21 cellular contexts compared by ENCODE assay signal in the genomic region with DNA sequence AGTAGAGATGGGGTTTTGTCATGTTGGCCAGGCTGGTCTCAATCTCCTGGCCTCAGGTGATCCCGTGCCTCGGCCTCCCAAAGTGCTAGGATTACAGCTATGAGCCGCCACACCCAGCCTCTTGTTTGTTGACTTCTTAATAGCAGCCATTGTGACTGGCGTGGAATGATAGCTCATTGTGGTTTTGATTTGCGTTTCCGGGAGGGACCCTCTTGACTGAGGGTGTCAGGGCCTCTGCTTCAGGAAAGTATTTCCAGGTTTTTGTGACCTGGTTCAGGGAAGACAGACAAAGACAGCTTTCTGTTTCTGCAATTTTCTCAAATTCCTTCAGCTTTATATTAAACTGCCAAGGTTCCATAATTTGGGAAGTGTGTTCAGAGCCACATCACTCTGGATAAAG. TPM values are rescaled to one million over a fixed set of nuclear protein-coding genes. Genes with fewer than 3 reads are reported as not detected.
"Had no signal": no experiment of that assay in that cellular context is flagged by ENCODE, and none has a peak within 500 bp of the region (broad histone marks: within the 10 kb centered on the region; RNA-seq: fewer than 3 reads in every experiment).

No MANE protein-coding gene starts in this region.

- ATAC-seq: activated CD8-positive, alpha-beta T cell treated with anti-CD3 and anti-CD28 coated beads, Interleukin-2, amount 10 ng/mL, durations not matched to agents 7 days and 5 days; activated naive CD4-positive, alpha-beta T cell treated with anti-CD3 and anti-CD28 coated beads, Interleukin-2, amount 50 U/mL, for 72 hours; foreskin keratinocyte; left lobe of liver; naive thymus-derived CD8-positive, alpha-beta T cell; stimulated activated naive CD8-positive, alpha-beta T cell treated with anti-CD3 and anti-CD28 coated beads, Interleukin-15, Interleukin-2, amounts not matched to agents 100 U/mL and 50 U/mL, for 24 hours had no signal

- H3K36me3 ChIP-seq: neural progenitor cell, ovary, prostate gland, upper lobe of left lung had no signal

- H3K4me1 ChIP-seq: foreskin keratinocyte, neural progenitor cell, prostate gland, upper lobe of left lung had no signal

- H3K27me3 ChIP-seq: foreskin keratinocyte, ovary, upper lobe of left lung had no signal

- H3K9ac ChIP-seq: neural progenitor cell had no signal

- H3K9me3 ChIP-seq: ovary, prostate gland, upper lobe of left lung had no signal

- H3K4me3 ChIP-seq: lung, neural progenitor cell, ovary, prostate gland, upper lobe of left lung had no signal

- DNase-seq: activated CD4-positive, alpha-beta T cell treated with anti-CD3 and anti-CD28 coated beads for 48 hours; activated CD8-positive, alpha-beta T cell treated with anti-CD3 and anti-CD28 coated beads, Interleukin-2, amount 10 ng/mL, durations not matched to agents 7 days and 5 days; activated gamma-delta T cell treated with Interleukin-2 at 50 U/mL for 16 hours; central memory CD4-positive, alpha-beta T cell; dermis blood vessel endothelial cell; effector CD8-positive, alpha-beta T cell; erythroblast; foreskin keratinocyte; naive thymus-derived CD8-positive, alpha-beta T cell; ovary; stimulated activated CD4-positive, alpha-beta T cell treated with anti-CD3 and anti-CD28 coated beads, Interleukin-4, amount 100 ng/mL, for 4 hours; stimulated activated naive CD8-positive, alpha-beta T cell treated with anti-CD3 and anti-CD28 coated beads, Interleukin-15, Interleukin-2, amounts not matched to agents 100 U/mL and 50 U/mL, for 24 hours; T-helper 9 cell; upper lobe of left lung had no signal

- H3K27ac ChIP-seq: foreskin keratinocyte, neural progenitor cell, ovary, prostate gland, upper lobe of left lung had no signal

- H2AFZ ChIP-seq: neural progenitor cell had no signal

- H3K4me2 ChIP-seq: neural progenitor cell had no signal

RNA-seq across cellular contexts. Expression of a gene that starts 15.1 kb away (rescaled TPM):
- total RNA-seq: activated CD8-positive, alpha-beta T cell treated with anti-CD3 and anti-CD28 coated beads, Interleukin-2, amount 10 ng/mL, durations not matched to agents 7 days and 5 days; dermis blood vessel endothelial cell; foreskin keratinocyte; glomerular endothelial cell had no signal
- polyA plus RNA-seq: foreskin keratinocyte had no signal

RNA-seq across cellular contexts. Expression of a gene that starts 52.8 kb away (rescaled TPM):
- total RNA-seq: astrocyte, foreskin keratinocyte had no signal
- polyA plus RNA-seq: foreskin keratinocyte had no signal
